Comparison of ENCODE assay signal across 2 cellular contexts in genomic region chr3:145266368-145266767, GRCh38.
TF ChIP-seq lines count a peak whose summit lies in the region.

No MANE protein-coding gene starts in this region.

TF ChIP-seq in GM23338, 12 proteins besides CTCF, POLR2A, EP300 and RAD21 (continued from another document):
- no peak for TF ChIP-seq ZNF462 (CRISPR knock-in tag; IDR thresholded peaks at IDR 0.05)
- no peak for TF ChIP-seq NANOG (IDR thresholded peaks at IDR 0.05; ENCODE audit: borderline replicate concordance)
- TF ChIP-seq POLR2AphosphoS5 (IDR thresholded peaks at IDR 0.05; ENCODE audit: low read depth) = no peak

TF ChIP-seq in H1, 55 proteins besides CTCF, POLR2A, EP300 and RAD21 (continued from another document):
- TF ChIP-seq HDAC6 (IDR thresholded peaks at IDR 0.05; ENCODE audit: low read depth, low read length) (no peak), SIRT6 (IDR thresholded peaks at IDR 0.05; ENCODE audit: low read length) (no peak), ATF3 (IDR thresholded peaks at IDR 0.05; ENCODE audit: insufficient read depth, low read depth, low read length) (no peak), BACH1 (IDR thresholded peaks at IDR 0.05; ENCODE audit: low read length) (no peak)
